In the genomic region with DNA sequence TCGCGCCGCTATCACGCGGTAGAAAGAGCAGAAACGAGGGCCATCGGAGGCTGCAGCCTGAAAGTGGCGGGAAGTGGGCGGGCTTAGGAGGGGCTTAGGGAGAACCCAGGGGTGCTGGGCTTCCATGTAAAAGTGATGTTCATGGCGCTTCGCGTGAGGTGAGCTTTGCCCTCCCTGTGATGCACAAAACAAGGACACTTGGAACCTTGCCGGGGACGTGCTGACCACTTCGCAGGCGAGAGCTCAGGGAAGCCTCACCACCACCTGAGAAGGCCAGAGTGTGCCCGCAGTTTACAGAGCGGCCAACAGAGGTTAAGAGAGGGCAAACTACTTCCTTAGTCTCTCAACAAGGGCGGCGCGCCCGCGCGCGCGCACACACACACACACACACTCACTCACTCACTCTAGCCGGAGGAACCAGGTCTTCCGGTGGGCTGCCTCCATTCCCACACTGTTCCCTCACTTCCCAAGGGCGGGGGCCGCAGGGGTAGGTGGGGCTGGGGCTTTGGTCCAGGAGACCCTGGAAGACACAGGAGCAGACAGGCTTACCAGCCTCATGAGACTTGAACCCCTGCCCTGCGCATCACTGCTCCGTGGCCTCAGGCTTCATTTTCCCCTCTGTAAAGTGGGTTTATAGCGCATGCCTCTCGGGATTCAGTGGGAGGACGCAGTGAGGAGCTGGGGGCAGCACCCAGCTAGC, we compare ENCODE assay signal across 1 cellular context.
TF ChIP-seq lines count a peak whose summit lies in the region.

No MANE protein-coding gene starts in this region.

TF ChIP-seq in K562, 482 proteins besides CTCF, POLR2A, EP300 and RAD21:
- TF ChIP-seq NRF1 (conservative IDR thresholded peaks at IDR 0.05 in 1 of 2, IDR thresholded peaks at IDR 0.05 in 1 of 2) (peak; percentile 53 to 64), ZNF707 (CRISPR knock-in tag; conservative IDR thresholded peaks at IDR 0.05) (no peak)
